Comparison of ENCODE assay signal across 10 cellular contexts in the genomic region with DNA sequence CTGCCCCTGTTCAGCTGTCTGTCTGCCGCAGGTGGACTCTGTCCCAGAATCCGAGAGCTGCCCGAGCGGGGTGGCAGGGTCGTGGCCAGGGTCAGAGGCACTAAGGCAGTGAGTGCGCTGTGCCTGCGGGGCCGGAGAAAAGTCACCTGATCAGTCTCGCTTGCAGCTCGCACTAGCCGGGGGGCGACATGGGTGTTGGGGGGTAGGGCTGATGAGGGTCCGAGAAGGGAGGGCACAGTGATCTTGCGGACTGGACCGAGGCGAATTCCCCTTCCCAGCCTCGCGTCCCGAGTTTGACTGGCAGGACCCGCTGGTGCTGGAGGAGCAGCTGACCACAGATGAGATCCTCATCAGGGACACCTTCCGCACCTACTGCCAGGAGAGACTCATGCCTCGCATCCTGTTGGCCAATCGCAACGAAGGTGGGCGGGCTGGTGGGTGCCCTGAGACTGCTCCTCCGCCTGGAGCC. TPM values are rescaled to one million over a fixed set of nuclear protein-coding genes. Genes with fewer than 3 reads are reported as not detected.
DNase-seq lines count a peak whose midpoint lies in the region; ATAC-seq and TF ChIP-seq lines count a peak whose summit lies in the region.
"Had no signal": no experiment of that assay in that cellular context is flagged by ENCODE, and none has a peak within 500 bp of the region (broad histone marks: within the 10 kb centered on the region; RNA-seq: fewer than 3 reads in every experiment).

No MANE protein-coding gene starts in this region.

- no peak for DNase-seq in H9
- DNase-seq in WERI-Rb-1 = no peak
- DNase-seq in glutamatergic neuron = no peak
- no peak for DNase-seq in NCI-H1694 treated with DMSO at 0.1 percent for 48 hours (lab: John Stamatoyannopoulos, UW)
- DNase-seq in occipital lobe (lab: John Stamatoyannopoulos, UW) = no peak
- no peak for DNase-seq in pons (ENCODE audit: low spot score)

- no peaks in the 10 kb centered on the region for H3K9me3 ChIP-seq in H9 (ENCODE audit: control insufficient read depth, low read depth, low read length)
- no peaks in the 10 kb centered on the region for H3K9me3 ChIP-seq in WERI-Rb-1 (ENCODE audit: severe bottlenecking)

- H3K4me1 Mint-ChIP-seq in H9 (peaks cover 7 to 18% of the 10 kb centered on the region in 2 experiments), glutamatergic neuron (ENCODE audit: low read depth, unreplicated experiment) (peaks cover 2% of the 10 kb centered on the region)

- H3T11ph ChIP-seq in H9 (ENCODE audit: low read length) = no peak overlapping the region

- H2BK5ac ChIP-seq in H9 (ENCODE audit: insufficient read length, low read length) = no peak overlapping the region

- H4K5ac ChIP-seq in H9 (ENCODE audit: insufficient read length, low read depth, low read length) = no peak overlapping the region

- no peak overlapping the region for H3K23ac ChIP-seq in H9 (ENCODE audit: insufficient read length, low read depth, low read length)

- peaks cover 22% of the 10 kb centered on the region for H3K27me3 Mint-ChIP-seq in H9 (ENCODE audit: low read depth)
- H3K27me3 Mint-ChIP-seq in glutamatergic neuron (ENCODE audit: unreplicated experiment) = peaks cover 16% of the 10 kb centered on the region

- H3K23me2 ChIP-seq in H9 (ENCODE audit: insufficient read length, low read depth, low read length, poor library complexity, severe bottlenecking) = peaks cover 9% of the 10 kb centered on the region

- H3K9ac ChIP-seq in H9 (ENCODE audit: extremely low read depth, insufficient read length, low read length) = peak overlapping the region; percentile 28

- H4K91ac ChIP-seq in H9 (ENCODE audit: insufficient read length, low read depth, low read length) = no peak overlapping the region

- no peak overlapping the region for H2BK15ac ChIP-seq in H9 (ENCODE audit: low read depth, low read length)

- H3K4me2 ChIP-seq in H9 (ENCODE audit: insufficient read depth, insufficient read length, low read length) = peak overlapping the region; percentile 69

- no peaks in the 10 kb centered on the region; the same call in 1 of the 2 replicates for H3K79me2 ChIP-seq in H9 (ENCODE audit: insufficient read depth, low read length)

- H3K4me1 ChIP-seq in H9 (ENCODE audit: insufficient read depth, low read length) = no peaks in the 10 kb centered on the region

- H3K36me3 Mint-ChIP-seq in H9 (ENCODE audit: insufficient read depth in 1 of 3, low read depth in 3 of 3) (peaks cover 16 to 30% (median 29%) of the 10 kb centered on the region in 3 experiments; a peak in 6 of 7 replicates), glutamatergic neuron (ENCODE audit: unreplicated experiment) (no peaks in the 10 kb centered on the region)

- no peak overlapping the region for H3K27ac ChIP-seq in H9 (ENCODE audit: insufficient read length, low read depth, low read length)
- H3K27ac ChIP-seq in WERI-Rb-1 = peak overlapping the region; percentile 35
- H3K27ac ChIP-seq in skin epidermis = peak overlapping the region in 18 of 21 experiments; percentile 3 to 82 (median 67)

- no peaks in the 10 kb centered on the region for H4K20me1 ChIP-seq in H9 (ENCODE audit: control insufficient read depth, insufficient read depth, insufficient read length)

- WGBS in H9 (ENCODE audit: extremely low coverage, insufficient read length, low lambda C conversion rate) = no CpG with 5 or more reads among the region's 26 CpGs

- H2BK120ac ChIP-seq in H9 (ENCODE audit: low read depth, low read length, poor library complexity, severe bottlenecking) = no peak overlapping the region

- ATAC-seq in HG02763 (IDR thresholded peaks at IDR 0.05; ENCODE audit: unreplicated experiment) = no peak

- H2AK5ac ChIP-seq in H9 (ENCODE audit: insufficient read length, low read length) = no peak overlapping the region

- peak overlapping the region; percentile 57 for H3K4me3 ChIP-seq in WERI-Rb-1 (ENCODE audit: low read depth, low read length)
- H3K4me3 ChIP-seq in skin epidermis = peak overlapping the region; percentile 57 to 97 (median 80)

- no peak overlapping the region for H3K18ac ChIP-seq in H9 (ENCODE audit: insufficient read length, low read depth, low read length)

- H3K79me1 ChIP-seq in H9 (ENCODE audit: insufficient read depth, low read depth, low read length, poor library complexity, severe bottlenecking) = no peaks in the 10 kb centered on the region

- no peak overlapping the region for H4K8ac ChIP-seq in H9 (replicated peaks; ENCODE audit: insufficient read length, low read depth, low read length)

- H3K27me3 ChIP-seq in H9 (ENCODE audit: insufficient read depth, low read length) (no peaks in the 10 kb centered on the region), WERI-Rb-1 (ENCODE audit: insufficient read depth, low read depth, severe bottlenecking) (no peaks in the 10 kb centered on the region)

- H3K27ac Mint-ChIP-seq in H9 = peak overlapping the region; percentile 93 to 97 (median 93); a peak in 3 of 7 replicates
- peak overlapping the region; percentile 97 for H3K27ac Mint-ChIP-seq in glutamatergic neuron (ENCODE audit: unreplicated experiment)

- no peak overlapping the region for H2BK20ac ChIP-seq in H9 (ENCODE audit: low read depth, low read length, poor library complexity, severe bottlenecking)

- H3K9me3 Mint-ChIP-seq in H9 (no peaks in the 10 kb centered on the region; a peak in 1 of 5 replicates), glutamatergic neuron (ENCODE audit: unreplicated experiment) (peaks cover 2% of the 10 kb centered on the region)

- H3K4me3 Mint-ChIP-seq in H9 (peak overlapping the region; percentile 99), glutamatergic neuron (ENCODE audit: unreplicated experiment) (peak overlapping the region; percentile 93)

- no peak overlapping the region for H3K4ac ChIP-seq in H9 (ENCODE audit: low read depth, low read length)

- peaks cover 14% of the 10 kb centered on the region for H3K36me3 ChIP-seq in WERI-Rb-1

- H2BK12ac ChIP-seq in H9 (ENCODE audit: insufficient read length, low read depth, low read length) = no peak overlapping the region

- H3K56ac ChIP-seq in H9 (ENCODE audit: insufficient read length, low read depth, low read length) = no peak overlapping the region

- H2AFZ ChIP-seq in H9 (ENCODE audit: low read length) = no peak overlapping the region

- TF ChIP-seq CTCF in H9 (conservative IDR thresholded peaks at IDR 0.05) = no peak
- TF ChIP-seq CTCF in WERI-Rb-1 (IDR thresholded peaks at IDR 0.05; ENCODE audit: low read depth, low read length) = no peak
- TF ChIP-seq CTCF in glutamatergic neuron (IDR thresholded peaks at IDR 0.05; ENCODE audit: partially characterized antibody, unreplicated experiment) = no peak

- H3K14ac ChIP-seq in H9 (ENCODE audit: insufficient read depth, low read length) = 0 out of 2 replicates have a peak overlapping the region, but pooled peaks have one; percentile 3

RNA-seq across cellular contexts. Expression of a gene that starts 0.6 kb away (rescaled TPM):
- total RNA-seq in H9 (2021) = 53.2 and 54.4 TPM in 2 replicates
- 34.2 TPM for total RNA-seq in glutamatergic neuron (ENCODE audit: unreplicated experiment)
- total RNA-seq in occipital lobe = 14.7 TPM

RNA-seq across cellular contexts. Expression of a gene that starts 4.6 kb away (rescaled TPM):
- 0.37 and 0.53 TPM in 2 replicates for total RNA-seq in H9 (2021)
- total RNA-seq in glutamatergic neuron (ENCODE audit: unreplicated experiment) = not detected
- 0.31 TPM for total RNA-seq in occipital lobe
- total RNA-seq: M059J, myocyte had no signal

RNA-seq across cellular contexts. Expression of a gene that starts 10.3 kb away (rescaled TPM):
- total RNA-seq in H9 (2021) (23.8 and 26.0 TPM in 2 replicates), glutamatergic neuron (ENCODE audit: unreplicated experiment) (7.9 TPM), occipital lobe (4.5 TPM)

RNA-seq across cellular contexts. Expression of a gene that starts 27.5 kb away (rescaled TPM):
- total RNA-seq in H9 (2021) = 1.4 and 1.9 TPM in 2 replicates
- 0.59 TPM for total RNA-seq in glutamatergic neuron (ENCODE audit: unreplicated experiment)
- not detected for total RNA-seq in occipital lobe

RNA-seq across cellular contexts. Expression of a gene that starts 41.9 kb away (rescaled TPM):
- total RNA-seq in H9 (2021) = 108 and 110 TPM in 2 replicates
- total RNA-seq in glutamatergic neuron (ENCODE audit: unreplicated experiment) = 71.6 TPM
- total RNA-seq in occipital lobe = 46.8 TPM
